ENCODE assay signal across 10 cellular contexts in the genomic region with DNA sequence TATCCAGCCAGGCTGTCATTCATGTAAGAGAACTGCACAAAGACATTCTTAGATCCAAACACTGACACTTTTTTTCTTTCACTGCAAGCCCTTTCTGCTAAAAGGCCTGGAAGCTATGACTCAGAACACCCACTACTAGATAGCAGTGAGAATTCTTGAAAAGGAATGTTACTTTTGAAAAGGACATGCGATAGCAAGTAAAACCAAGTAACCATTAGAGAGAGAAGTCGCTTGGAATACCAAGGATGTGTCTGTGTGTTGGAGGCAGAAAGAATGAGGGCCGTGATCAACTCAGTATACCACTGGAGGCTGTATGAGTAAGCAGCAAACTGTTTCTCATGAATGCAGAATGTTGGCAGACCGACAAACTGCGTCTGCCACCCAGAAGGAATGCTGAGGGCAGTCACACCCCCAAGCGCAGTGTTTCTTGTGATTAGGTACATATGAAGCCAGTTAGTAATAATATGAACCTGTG.
DNase-seq lines count a peak whose midpoint lies in the region; ATAC-seq and TF ChIP-seq lines count a peak whose summit lies in the region.
"Had no signal": no experiment of that assay in that cellular context is flagged by ENCODE, and none has a peak within 500 bp of the region (broad histone marks: within the 10 kb centered on the region; RNA-seq: fewer than 3 reads in every experiment).

No MANE protein-coding gene starts in this region.

- ATAC-seq in GM18868 (IDR thresholded peaks at IDR 0.05; ENCODE audit: unreplicated experiment) (no peak), HG03159 (IDR thresholded peaks at IDR 0.05; ENCODE audit: unreplicated experiment) (no peak)
- ATAC-seq: stimulated activated naive B cell treated with anti-CD40 and anti-IgM and Interleukin-4, amounts not matched to agents 10 μg/mL and 1 μg/mL and 100 μg/mL, for 72 hours had no signal

- H3K27me3 ChIP-seq in kidney epithelial cell (ENCODE audit: control insufficient read depth, insufficient read depth, low read length), result no peaks in the 10 kb centered on the region

- TF ChIP-seq CTCF in astrocyte of the cerebellum (IDR thresholded peaks at IDR 0.05; ENCODE audit: low read depth, low read length, missing control alignments) (no peak), kidney epithelial cell (IDR thresholded peaks at IDR 0.05; ENCODE audit: insufficient read depth, low read length, poor library complexity, severe bottlenecking) (no peak)

- H3K4me3 ChIP-seq in astrocyte of the cerebellum (ENCODE audit: low read depth, low read length), result no peak overlapping the region
- no peak overlapping the region for H3K4me3 ChIP-seq in kidney epithelial cell (ENCODE audit: low read depth, low read length)

- H3K36me3 ChIP-seq in kidney epithelial cell (ENCODE audit: control insufficient read depth, insufficient read depth, low read length), result no peaks in the 10 kb centered on the region

- DNase-seq in HT1080 (ENCODE audit: low read depth) (peak; percentile 1), astrocyte of the cerebellum (ENCODE audit: low read depth) (peak; percentile 68), kidney epithelial cell (ENCODE audit: low read depth) (peak; percentile 72), superior temporal gyrus (ENCODE audit: extremely low spot score) (peak; percentile 63), NCI-H69 (lab: John Stamatoyannopoulos, UW) (no peak)
- DNase-seq: kidney; NCI-H446 treated with DMSO at 0.1 percent for 48 hours; stimulated activated naive B cell treated with anti-CD40 and anti-IgM and Interleukin-4, amounts not matched to agents 10 μg/mL and 1 μg/mL and 100 μg/mL, for 72 hours had no signal

- in situ Hi-C loops in astrocyte of the cerebellum (cut with HindIII; ENCODE audit: low sequenced_read_pairs), result no loop called here
